7 cellular contexts compared by ENCODE assay signal in genomic region chr2:227341553-227341952, GRCh38.
"Had no signal": no experiment of that assay in that cellular context is flagged by ENCODE, and none has a peak within 500 bp of the region (broad histone marks: within the 10 kb centered on the region; RNA-seq: fewer than 3 reads in every experiment).

No MANE protein-coding gene starts in this region.

- DNase-seq: GM23248, GOT3, H7, KBM-7 had no signal

- H3K27ac ChIP-seq: GM23248, KMS-11 had no signal

- FAIRE-seq: HTR-8/SVneo had no signal

- H3K9me3 ChIP-seq: HAP-1 had no signal

- H3K4me3 ChIP-seq: GM23248, HAP-1 had no signal
